ENCODE assay signal across 9 cellular contexts in genomic region chr1:212671342-212672031, GRCh38. TPM values are rescaled to one million over a fixed set of nuclear protein-coding genes. Genes with fewer than 3 reads are reported as not detected.
DNase-seq lines count a peak whose midpoint lies in the region; ATAC-seq, FAIRE-seq and TF ChIP-seq lines count a peak whose summit lies in the region.
"Had no signal": no experiment of that assay in that cellular context is flagged by ENCODE, and none has a peak within 500 bp of the region (broad histone marks: within the 10 kb centered on the region; RNA-seq: fewer than 3 reads in every experiment).

No MANE protein-coding gene starts in this region.

- DNase-seq in ELF-1 (ENCODE audit: low read depth, low spot score), result peak; percentile 66
- peak; percentile 5 for DNase-seq in NCI-H345 treated with DMSO at 0.1 percent for 48 hours (lab: John Stamatoyannopoulos, UW; ENCODE audit: unreplicated experiment)
- peak; percentile 91 for DNase-seq in amniotic epithelial cell (ENCODE audit: low read depth)
- no peak for DNase-seq in keratinocyte (ENCODE audit: low read depth, low spot score)
- peak; percentile 36 to 50 for DNase-seq in uterus
- DNase-seq in NCI-H187 treated with DMSO at 0.1 percent for 48 hours (lab: John Stamatoyannopoulos, UW), result no peak
- no peak for DNase-seq in T-helper 9 cell

- no peaks in the 10 kb centered on the region for H3K9me1 ChIP-seq in keratinocyte (ENCODE audit: control insufficient read depth, extremely low read depth, insufficient read depth, low read length)

- H3K27me3 ChIP-seq in keratinocyte (ENCODE audit: control insufficient read depth, extremely low read depth, insufficient read depth, low read length) (peaks cover 3% of the 10 kb centered on the region), uterus (no peaks in the 10 kb centered on the region)

- H3K27ac ChIP-seq in keratinocyte (ENCODE audit: control insufficient read depth, insufficient read depth, low read length) (no peak overlapping the region), uterus (no peak overlapping the region)

- H4K20me1 ChIP-seq in keratinocyte (ENCODE audit: control insufficient read depth, extremely low read depth, insufficient read depth, low read length), result no peaks in the 10 kb centered on the region

- peak overlapping the region; percentile 74 for H3K4me2 ChIP-seq in keratinocyte (ENCODE audit: control insufficient read depth, extremely low read depth, insufficient read depth, low read depth, low read length)

- TF ChIP-seq CTCF in keratinocyte (optimal IDR thresholded peaks at IDR 0.05 in 1 of 3, IDR thresholded peaks at IDR 0.05 in 1 of 3, conservative IDR thresholded peaks at IDR 0.05 in 1 of 3; ENCODE audit: extremely low read depth in 1 of 3, insufficient read depth in 2 of 3, low read length in 3 of 3), result no peak
- no peak for TF ChIP-seq CTCF in uterus (IDR thresholded peaks at IDR 0.05)

- peak overlapping the region in 1 of 3 experiments; percentile 41 for H3K4me3 ChIP-seq in keratinocyte (ENCODE audit: control insufficient read depth in 2 of 3, extremely low read depth in 1 of 3, insufficient read depth in 2 of 3, low read depth in 1 of 3, low read length in 3 of 3)
- H3K4me3 ChIP-seq in uterus, result no peak overlapping the region

- H3K79me2 ChIP-seq in keratinocyte (ENCODE audit: control insufficient read depth, insufficient read depth, low read length), result no peaks in the 10 kb centered on the region

- no peak overlapping the region for H3K9ac ChIP-seq in keratinocyte (ENCODE audit: control insufficient read depth, extremely low read depth, insufficient read depth, low read length)

- dilution Hi-C loops in keratinocyte (cut with MboI; ENCODE audit: extremely low pct_ligation_motif_present, low sequenced_read_pairs), result no loop called here

- ATAC-seq in HG03045 (IDR thresholded peaks at IDR 0.05; ENCODE audit: unreplicated experiment), result peak; percentile 58

- FAIRE-seq in keratinocyte (lab: Jason Lieb, UNC), result peak; percentile 29
- FAIRE-seq: colon had no signal

- no peak overlapping the region for H2AFZ ChIP-seq in keratinocyte (ENCODE audit: control insufficient read depth, low read length)

- H3K36me3 ChIP-seq in keratinocyte (ENCODE audit: control insufficient read depth in 2 of 2, extremely low read depth in 1 of 2, insufficient read depth in 2 of 2, low read length in 2 of 2) (no peaks in the 10 kb centered on the region), uterus (no peaks in the 10 kb centered on the region)

- H3K4me1 ChIP-seq in keratinocyte (ENCODE audit: control insufficient read depth, extremely low read depth, insufficient read depth, low read length), result peaks cover 11% of the 10 kb centered on the region
- peaks cover 0 to 7% of the 10 kb centered on the region in 2 donors for H3K4me1 ChIP-seq in uterus

- TF ChIP-seq POLR2A in uterus (IDR thresholded peaks at IDR 0.05), result no peak

- H3K9me3 ChIP-seq in keratinocyte (ENCODE audit: control insufficient read depth, low read depth, low read length) (no peaks in the 10 kb centered on the region), uterus (no peaks in the 10 kb centered on the region)

- intact Hi-C loops in uterus (cut with DNase I; ENCODE audit: low total_unique reads), result no loop called here

RNA-seq across cellular contexts. Expression of gene BATF3, which starts 28.2 kb away (rescaled TPM):
- polyA plus RNA-seq in keratinocyte, result not detected in 3 replicates
- polyA plus RNA-seq in keratinocyte (2011; ENCODE audit: low read depth), result not detected
- polyA plus RNA-seq in keratinocyte (2011; cell fraction: cytosol; rRNA removed), result 0.10 TPM in 1 of 2 replicates, not detected in the other
- polyA plus RNA-seq in keratinocyte (2011; cell fraction: nucleus; rRNA removed), result not detected in 2 replicates
- 0.23 TPM in 1 of 2 replicates, not detected in the other for polyA plus RNA-seq in keratinocyte (2012; ENCODE audit: low replicate concordance)
- polyA minus RNA-seq in keratinocyte, result 0.73 TPM in 1 of 3 replicates, not detected in the others
- not detected for polyA minus RNA-seq in keratinocyte (2011; cell fraction: cytosol; rRNA and poly(A)+ RNA removed)
- not detected in 2 replicates for polyA minus RNA-seq in keratinocyte (2011; cell fraction: nucleus; rRNA and poly(A)+ RNA removed)
- total RNA-seq in uterus, result 10 to 100 TPM in 1 of 4 donors, 1 to 10 TPM in 2, not detected in 1; 3.0 to 10.3 (median 3.5) TPM

Comparison
In these comparisons a context has a peak if more than half of its experiments do, and no peak if none do; other contexts are left out.
1. DNase-seq: peak in ELF-1 (single experiment), NCI-H345 treated with DMSO at 0.1 percent for 48 hours (single experiment), amniotic epithelial cell (single experiment) and uterus (2 of 2); none in keratinocyte (single experiment), NCI-H187 treated with DMSO at 0.1 percent for 48 hours (single experiment) and T-helper 9 cell (single experiment).